In the genomic region with DNA sequence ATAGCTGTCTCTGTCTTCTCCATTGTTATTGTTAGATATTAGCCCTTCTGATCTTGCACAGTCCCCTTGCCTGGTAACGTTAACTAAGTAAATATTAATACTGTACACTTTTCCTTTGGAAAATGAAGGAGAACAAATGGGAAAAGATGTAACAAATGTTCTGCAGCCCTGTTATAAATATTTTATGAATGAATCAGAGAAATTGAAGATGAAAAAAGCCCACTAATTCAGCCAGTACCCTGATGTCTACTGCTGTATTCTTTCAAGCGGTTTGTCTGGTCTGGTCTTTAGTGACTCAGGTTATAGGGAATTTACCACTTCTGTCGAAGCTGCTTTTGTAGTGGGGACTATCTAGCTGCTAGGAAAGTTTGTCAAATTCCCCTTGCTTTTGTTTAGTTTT, we compare ENCODE assay signal across 11 cellular contexts.
DNase-seq lines count a peak whose midpoint lies in the region; ATAC-seq lines count a peak whose summit lies in the region.
"Had no signal": no experiment of that assay in that cellular context is flagged by ENCODE, and none has a peak within 500 bp of the region (broad histone marks: within the 10 kb centered on the region; RNA-seq: fewer than 3 reads in every experiment).

No MANE protein-coding gene starts in this region.

- H3K4me1 ChIP-seq in SJSA1 (replicated peaks), result peaks cover 45% of the 10 kb centered on the region

- peak; percentile 64 for ATAC-seq in GM21619 (IDR thresholded peaks at IDR 0.05; ENCODE audit: unreplicated experiment)
- ATAC-seq in GM18873 (IDR thresholded peaks at IDR 0.05; ENCODE audit: low FRiP score, unreplicated experiment), result no peak
- no peak for ATAC-seq in HG02840 (IDR thresholded peaks at IDR 0.05; ENCODE audit: low FRiP score, unreplicated experiment)
- ATAC-seq: HCT116 had no signal

- H3K27ac ChIP-seq in SJSA1, result peak overlapping the region; percentile 60
- H3K27ac ChIP-seq: neutrophil had no signal

- no peaks in the 10 kb centered on the region for H3K36me3 ChIP-seq in SJSA1
- H3K36me3 ChIP-seq: neutrophil had no signal

- H3K9me3 ChIP-seq in SJSA1 (replicated peaks), result no peaks in the 10 kb centered on the region
- H3K9me3 ChIP-seq: neutrophil had no signal

- H3K27me3 ChIP-seq in SJSA1 (replicated peaks), result no peaks in the 10 kb centered on the region
- H3K27me3 ChIP-seq: neutrophil had no signal

- H3K4me3 ChIP-seq in SJSA1, result no peak overlapping the region

- DNase-seq in GM03348 (ENCODE audit: low spot score) (peak; percentile 68), SJSA1 (ENCODE audit: low read depth in 1 of 2, low spot score in 2 of 2) (peak in 1 of 2 experiments; percentile 82), hepatic stellate cell (ENCODE audit: low spot score) (peak; percentile 50), cerebellum (ENCODE audit: low spot score) (no peak), NCI-H2081 treated with DMSO at 0.1 percent for 48 hours (lab: John Stamatoyannopoulos, UW) (no peak)
- DNase-seq: RPMI8226 had no signal

Comparison
In these comparisons a context has a peak if more than half of its experiments do, and no peak if none do; other contexts are left out.
1. DNase-seq: peak in GM03348 (single experiment) and hepatic stellate cell (single experiment); none in cerebellum (single experiment) and NCI-H2081 treated with DMSO at 0.1 percent for 48 hours (single experiment).